Comparison of ENCODE assay signal across 1 cellular context in genomic region chr6:75306074-75306473, GRCh38.
TF ChIP-seq lines count a peak whose summit lies in the region.

No MANE protein-coding gene starts in this region.

TF ChIP-seq in HepG2, 621 proteins besides CTCF, POLR2A, EP300 and RAD21 (continued from another document):
- TF ChIP-seq UBTF (CRISPR knock-in tag; IDR thresholded peaks at IDR 0.05), result no peak
- TF ChIP-seq GFI1 (CRISPR knock-in tag; IDR thresholded peaks at IDR 0.05; ENCODE audit: borderline replicate concordance), result no peak
- TF ChIP-seq, protein P1, sequence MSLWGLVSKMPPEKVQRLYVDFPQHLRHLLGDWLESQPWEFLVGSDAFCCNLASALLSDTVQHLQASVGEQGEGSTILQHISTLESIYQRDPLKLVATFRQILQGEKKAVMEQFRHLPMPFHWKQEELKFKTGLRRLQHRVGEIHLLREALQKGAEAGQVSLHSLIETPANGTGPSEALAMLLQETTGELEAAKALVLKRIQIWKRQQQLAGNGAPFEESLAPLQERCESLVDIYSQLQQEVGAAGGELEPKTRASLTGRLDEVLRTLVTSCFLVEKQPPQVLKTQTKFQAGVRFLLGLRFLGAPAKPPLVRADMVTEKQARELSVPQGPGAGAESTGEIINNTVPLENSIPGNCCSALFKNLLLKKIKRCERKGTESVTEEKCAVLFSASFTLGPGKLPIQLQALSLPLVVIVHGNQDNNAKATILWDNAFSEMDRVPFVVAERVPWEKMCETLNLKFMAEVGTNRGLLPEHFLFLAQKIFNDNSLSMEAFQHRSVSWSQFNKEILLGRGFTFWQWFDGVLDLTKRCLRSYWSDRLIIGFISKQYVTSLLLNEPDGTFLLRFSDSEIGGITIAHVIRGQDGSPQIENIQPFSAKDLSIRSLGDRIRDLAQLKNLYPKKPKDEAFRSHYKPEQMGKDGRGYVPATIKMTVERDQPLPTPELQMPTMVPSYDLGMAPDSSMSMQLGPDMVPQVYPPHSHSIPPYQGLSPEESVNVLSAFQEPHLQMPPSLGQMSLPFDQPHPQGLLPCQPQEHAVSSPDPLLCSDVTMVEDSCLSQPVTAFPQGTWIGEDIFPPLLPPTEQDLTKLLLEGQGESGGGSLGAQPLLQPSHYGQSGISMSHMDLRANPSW (CRISPR knock-in tag; IDR thresholded peaks at IDR 0.05; ENCODE audit: borderline replicate concordance), result no peak
- TF ChIP-seq ZNF30 (CRISPR knock-in tag; IDR thresholded peaks at IDR 0.05), result no peak
- TF ChIP-seq SIN3B (IDR thresholded peaks at IDR 0.05; ENCODE audit: low read length), result no peak
- TF ChIP-seq ZNF10 (CRISPR knock-in tag; IDR thresholded peaks at IDR 0.05; ENCODE audit: borderline replicate concordance, low read depth), result no peak
- no peak for TF ChIP-seq ZFY (CRISPR knock-in tag; IDR thresholded peaks at IDR 0.05)
- no peak for TF ChIP-seq SUZ12 (IDR thresholded peaks at IDR 0.05; ENCODE audit: low read depth, low read length)
- no peak for TF ChIP-seq ZNF207 (IDR thresholded peaks at IDR 0.05; ENCODE audit: borderline replicate concordance)
- no peak for TF ChIP-seq CAMTA2 (CRISPR knock-in tag; IDR thresholded peaks at IDR 0.05; ENCODE audit: borderline replicate concordance)
- TF ChIP-seq, protein P2, sequence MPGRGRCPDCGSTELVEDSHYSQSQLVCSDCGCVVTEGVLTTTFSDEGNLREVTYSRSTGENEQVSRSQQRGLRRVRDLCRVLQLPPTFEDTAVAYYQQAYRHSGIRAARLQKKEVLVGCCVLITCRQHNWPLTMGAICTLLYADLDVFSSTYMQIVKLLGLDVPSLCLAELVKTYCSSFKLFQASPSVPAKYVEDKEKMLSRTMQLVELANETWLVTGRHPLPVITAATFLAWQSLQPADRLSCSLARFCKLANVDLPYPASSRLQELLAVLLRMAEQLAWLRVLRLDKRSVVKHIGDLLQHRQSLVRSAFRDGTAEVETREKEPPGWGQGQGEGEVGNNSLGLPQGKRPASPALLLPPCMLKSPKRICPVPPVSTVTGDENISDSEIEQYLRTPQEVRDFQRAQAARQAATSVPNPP (CRISPR knock-in tag; IDR thresholded peaks at IDR 0.05), result no peak
- no peak for TF ChIP-seq ESRRA (CRISPR knock-in tag; IDR thresholded peaks at IDR 0.05; ENCODE audit: low read depth)
TF ChIP-seq in HepG2: peak in this region for 0.
